ENCODE assay signal across 11 cellular contexts in the genomic region with DNA sequence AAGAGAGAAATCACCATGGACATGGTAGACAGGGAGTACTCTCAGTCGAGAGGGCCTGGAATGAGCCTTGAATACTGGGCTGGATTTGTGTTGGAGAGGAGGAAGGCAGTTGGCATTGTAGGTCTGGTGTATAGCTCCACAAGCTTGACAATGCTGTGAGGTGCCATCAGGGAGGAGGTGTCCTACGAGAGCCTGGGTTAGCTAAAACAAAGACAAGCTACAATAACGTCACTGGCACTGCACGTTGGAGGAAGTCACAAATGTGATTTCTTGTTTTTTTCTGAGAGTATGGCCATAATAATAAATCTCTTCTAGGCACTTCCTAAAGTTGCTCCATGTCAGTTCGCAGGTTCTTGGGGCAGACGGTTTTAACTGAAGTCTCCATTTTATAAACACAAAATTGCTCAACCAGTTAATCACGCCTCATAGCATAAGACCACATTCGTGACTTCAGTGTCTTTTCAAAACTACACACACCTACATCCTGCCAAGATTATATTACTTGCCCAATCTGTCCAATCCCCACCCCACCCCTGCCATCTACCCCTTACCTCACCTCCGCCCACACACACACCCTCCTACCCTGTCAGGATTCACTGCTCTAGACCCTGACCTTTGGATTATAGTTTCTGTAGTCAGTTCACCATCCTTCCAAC. TPM values are rescaled to one million over a fixed set of nuclear protein-coding genes. Genes with fewer than 3 reads are reported as not detected.
DNase-seq lines count a peak whose midpoint lies in the region; TF ChIP-seq lines count a peak whose summit lies in the region.
"Had no signal": no experiment of that assay in that cellular context is flagged by ENCODE, and none has a peak within 500 bp of the region (broad histone marks: within the 10 kb centered on the region; RNA-seq: fewer than 3 reads in every experiment).

No MANE protein-coding gene starts in this region.

- H3K9me3 ChIP-seq in MG63 (peaks cover 10% of the 10 kb centered on the region), testis (no peaks in the 10 kb centered on the region), neural progenitor cell (ENCODE audit: low read depth) (no peaks in the 10 kb centered on the region)

- H4K20me1 ChIP-seq in neural progenitor cell (ENCODE audit: low read depth) = no peaks in the 10 kb centered on the region

- H3K79me2 ChIP-seq in neural progenitor cell (ENCODE audit: low read depth) = no peaks in the 10 kb centered on the region

- no peaks in the 10 kb centered on the region for H3F3A ChIP-seq in neural progenitor cell (ENCODE audit: low read depth)

- H3K4me3 ChIP-seq in GM06990 (replicated peaks; ENCODE audit: low read depth, low read length) (peak overlapping the region; percentile 13), MG63 (no peak overlapping the region), rectal smooth muscle tissue (ENCODE audit: low read length) (no peak overlapping the region), testis (no peak overlapping the region), neural progenitor cell (no peak overlapping the region)

- H3K4me3 Mint-ChIP-seq in activated naive CD8-positive, alpha-beta T cell = peak overlapping the region; percentile 86
- no peak overlapping the region for H3K4me3 Mint-ChIP-seq in neural progenitor cell

- H3K27ac ChIP-seq in rectal smooth muscle tissue (ENCODE audit: low read depth, low read length) (peak overlapping the region; percentile 34), testis (no peak overlapping the region), neural progenitor cell (no peak overlapping the region)

- TF ChIP-seq POLR2A in testis (IDR thresholded peaks at IDR 0.05) = no peak

- intact Hi-C loops in testis (cut with DNase I; ENCODE audit: low total_unique reads) = no loop called here

- H3K27me3 ChIP-seq in GM06990 (replicated peaks; ENCODE audit: control insufficient read depth, insufficient read depth, low read length) = no peaks in the 10 kb centered on the region
- no peaks in the 10 kb centered on the region for H3K27me3 ChIP-seq in MG63
- no peaks in the 10 kb centered on the region for H3K27me3 ChIP-seq in rectal smooth muscle tissue (ENCODE audit: control insufficient read depth, insufficient read depth, low read length)
- H3K27me3 ChIP-seq in testis = no peaks in the 10 kb centered on the region
- H3K27me3 ChIP-seq in neural progenitor cell = no peaks in the 10 kb centered on the region

- H3K4me2 ChIP-seq in neural progenitor cell = no peak overlapping the region

- H3K36me3 ChIP-seq in GM06990 (ENCODE audit: control insufficient read depth, insufficient read depth, low read length) (peaks cover 5% of the 10 kb centered on the region), MG63 (no peaks in the 10 kb centered on the region), rectal smooth muscle tissue (ENCODE audit: control insufficient read depth, insufficient read depth, low read length) (no peaks in the 10 kb centered on the region), testis (ENCODE audit: low read depth, missing control alignments) (no peaks in the 10 kb centered on the region), neural progenitor cell (no peaks in the 10 kb centered on the region)

- no peaks in the 10 kb centered on the region for H3K36me3 Mint-ChIP-seq in activated naive CD8-positive, alpha-beta T cell
- H3K36me3 Mint-ChIP-seq in neural progenitor cell = no peaks in the 10 kb centered on the region
- H3K36me3 Mint-ChIP-seq: activated naive CD4-positive, alpha-beta T cell treated with anti-CD3 and anti-CD28 coated beads, Interleukin-2, amount 50 U/mL, for 72 hours had no signal

- 85 to 86% methylated on average over 9 of the region's 9 CpGs for WGBS in testis, 2 donors

- H3K4me1 ChIP-seq in rectal smooth muscle tissue (ENCODE audit: control insufficient read depth, insufficient read depth, low read length) (no peaks in the 10 kb centered on the region), testis (peaks cover 3% of the 10 kb centered on the region), neural progenitor cell (peaks cover 6% of the 10 kb centered on the region)

- H3K27me3 Mint-ChIP-seq in activated naive CD8-positive, alpha-beta T cell = no peaks in the 10 kb centered on the region
- H3K27me3 Mint-ChIP-seq in neural progenitor cell (ENCODE audit: insufficient read depth, low read depth) = peaks cover 14% of the 10 kb centered on the region

- H3K27ac Mint-ChIP-seq in activated naive CD8-positive, alpha-beta T cell = peak overlapping the region; percentile 91
- H3K27ac Mint-ChIP-seq in neural progenitor cell = no peak overlapping the region

- peak; percentile 58 for DNase-seq in GM06990 (ENCODE audit: extremely low read depth, insufficient read length)
- peak; percentile 84 for DNase-seq in MG63
- no peak for DNase-seq in cerebellar nuclear complex (lab: John Stamatoyannopoulos, UW)
- DNase-seq in NCI-H748 (lab: John Stamatoyannopoulos, UW; ENCODE audit: unreplicated experiment) = no peak
- no peak for DNase-seq in testis
- no peak for DNase-seq in neural progenitor cell (ENCODE audit: low spot score)
- DNase-seq: GOT3 had no signal

- H3K9ac ChIP-seq in rectal smooth muscle tissue (ENCODE audit: low read length) (no peak overlapping the region), neural progenitor cell (no peak overlapping the region)

- no peak for TF ChIP-seq CTCF in GM06990 (IDR thresholded peaks at IDR 0.05; ENCODE audit: insufficient read depth, low read length, poor library complexity, severe bottlenecking)
- no peak for TF ChIP-seq CTCF in testis (IDR thresholded peaks at IDR 0.05)
- no peak for TF ChIP-seq CTCF in neural progenitor cell (IDR thresholded peaks at IDR 0.05)

- peaks cover 71% of the 10 kb centered on the region for H3K4me1 Mint-ChIP-seq in activated naive CD8-positive, alpha-beta T cell (ENCODE audit: low read depth)
- peaks cover 10% of the 10 kb centered on the region for H3K4me1 Mint-ChIP-seq in neural progenitor cell

- no peaks in the 10 kb centered on the region for H3K9me3 Mint-ChIP-seq in activated naive CD8-positive, alpha-beta T cell (ENCODE audit: low read depth)
- peaks cover 8% of the 10 kb centered on the region for H3K9me3 Mint-ChIP-seq in neural progenitor cell

- no peak overlapping the region for H2AFZ ChIP-seq in neural progenitor cell (replicated peaks)

RNA-seq across cellular contexts. Expression of a gene that starts 4.4 kb away (rescaled TPM):
- 0.76 and 0.79 TPM in 2 replicates for total RNA-seq in MG63 (2014; rRNA removed; shearing (Covaris generic); ENCODE audit: low replicate concordance)
- 1 to 10 TPM; 4.9 to 6.0 TPM for total RNA-seq in testis
- 46.1 TPM for polyA plus RNA-seq in testis (ENCODE audit: insufficient read depth, low read depth, low replicate concordance)
- total RNA-seq in neural progenitor cell (ENCODE audit: low replicate concordance) = 4.3 and 4.5 TPM in 2 replicates
- total RNA-seq: myocyte had no signal

RNA-seq across cellular contexts. Expression of a gene that starts 7.7 kb away (rescaled TPM):
- 16.8 and 18.9 TPM in 2 replicates for total RNA-seq in MG63 (2014; rRNA removed; shearing (Covaris generic); ENCODE audit: low replicate concordance)
- total RNA-seq in testis = 10 to 100 TPM; 10.1 to 19.8 TPM
- polyA plus RNA-seq in testis (ENCODE audit: insufficient read depth, low read depth, low replicate concordance) = 54.5 TPM
- total RNA-seq in neural progenitor cell (ENCODE audit: low replicate concordance) = 5.1 and 11.9 TPM in 2 replicates

RNA-seq across cellular contexts. Expression of a gene that starts 23.2 kb away (rescaled TPM):
- total RNA-seq in MG63 (2014; rRNA removed; shearing (Covaris generic); ENCODE audit: low replicate concordance) = 207 and 281 TPM in 2 replicates
- total RNA-seq in testis = 100 to 1,000 TPM; 312 to 334 TPM
- polyA plus RNA-seq in testis (ENCODE audit: insufficient read depth, low read depth, low replicate concordance) = 299 TPM
- total RNA-seq in neural progenitor cell (ENCODE audit: low replicate concordance) = 202 and 211 TPM in 2 replicates

Comparison
In these comparisons a context has a peak if more than half of its experiments do, and no peak if none do; other contexts are left out.
1. DNase-seq: peak in GM06990 (single experiment) and MG63 (single experiment); none in cerebellar nuclear complex (0 of 2), NCI-H748 (single experiment), testis (single experiment) and neural progenitor cell (single experiment).